ENCODE assay signal across 15 cellular contexts in genomic region chr14:94145902-94146527, GRCh38. TPM values are rescaled to one million over a fixed set of nuclear protein-coding genes. Genes with fewer than 3 reads are reported as not detected.
A peak's percentile ranks its signal among the peaks of the same experiment; 100 is the strongest.
DNase-seq lines count a peak whose midpoint lies in the region; ATAC-seq and TF ChIP-seq lines count a peak whose summit lies in the region.
"Had no signal": no experiment of that assay in that cellular context is flagged by ENCODE, and none has a peak within 500 bp of the region (broad histone marks: within the 10 kb centered on the region; RNA-seq: fewer than 3 reads in every experiment).

No MANE protein-coding gene starts in this region.

- H2AFZ ChIP-seq in SU-DHL-6 (ENCODE audit: low read depth, low read length, severe bottlenecking), result peak overlapping the region; percentile 66

- no peaks in the 10 kb centered on the region for H3K9me3 ChIP-seq in SU-DHL-6 (ENCODE audit: insufficient read depth, low read length)
- H3K9me3 ChIP-seq in right cardiac atrium (ENCODE audit: control insufficient read depth, low read length), result no peaks in the 10 kb centered on the region
- H3K9me3 ChIP-seq: esophagus squamous epithelium, MG63 had no signal

- H3K27me3 ChIP-seq in SU-DHL-6 (ENCODE audit: low read length) (no peaks in the 10 kb centered on the region), right cardiac atrium (ENCODE audit: control insufficient read depth, insufficient read depth) (no peaks in the 10 kb centered on the region)
- H3K27me3 ChIP-seq: esophagus squamous epithelium, MG63 had no signal

- no peak overlapping the region for H3K9ac ChIP-seq in SU-DHL-6 (ENCODE audit: low read length)

- no peaks in the 10 kb centered on the region for H3F3A ChIP-seq in SU-DHL-6 (ENCODE audit: insufficient read depth)

- no peak overlapping the region for H3K27ac ChIP-seq in SU-DHL-6 (ENCODE audit: low read depth, low read length)
- H3K27ac ChIP-seq in right cardiac atrium (ENCODE audit: low read length), result no peak overlapping the region
- H3K27ac ChIP-seq: esophagus squamous epithelium had no signal

- 84% methylated on average over 6 of the region's 6 CpGs for WGBS in right cardiac atrium

- H3K4me1 ChIP-seq in right cardiac atrium (ENCODE audit: control insufficient read depth, insufficient read depth, low read length), result no peaks in the 10 kb centered on the region
- H3K4me1 ChIP-seq: esophagus squamous epithelium had no signal

- peaks cover 24% of the 10 kb centered on the region for H3K4me1 Mint-ChIP-seq in stimulated activated naive CD8-positive, alpha-beta T cell treated with anti-CD3 and anti-CD28 coated beads, Interleukin-15, amount 100 ng/mL, for 72 hours

- no peaks in the 10 kb centered on the region for H3K36me3 ChIP-seq in SU-DHL-6 (ENCODE audit: low read length)
- H3K36me3 ChIP-seq: esophagus squamous epithelium, MG63 had no signal

- H3K4me3 ChIP-seq in SU-DHL-6 (ENCODE audit: insufficient read depth, low read length, poor library complexity, severe bottlenecking) (no peak overlapping the region), right cardiac atrium (ENCODE audit: low read length) (no peak overlapping the region)
- H3K4me3 ChIP-seq: esophagus squamous epithelium, MG63 had no signal

- no peaks in the 10 kb centered on the region for H3K9me2 ChIP-seq in SU-DHL-6 (replicated peaks; ENCODE audit: insufficient read depth, low read length)

- H3K4me2 ChIP-seq in SU-DHL-6 (ENCODE audit: low read depth, low read length, poor library complexity, severe bottlenecking), result no peak overlapping the region

- H4K20me1 ChIP-seq in SU-DHL-6 (ENCODE audit: low read depth, low read length), result no peaks in the 10 kb centered on the region

- H3K79me2 ChIP-seq in SU-DHL-6 (ENCODE audit: insufficient read depth, low read length), result no peaks in the 10 kb centered on the region

- no peak overlapping the region for H3K4me3 Mint-ChIP-seq in stimulated activated naive CD8-positive, alpha-beta T cell treated with anti-CD3 and anti-CD28 coated beads, Interleukin-15, amount 100 ng/mL, for 72 hours
- H3K4me3 Mint-ChIP-seq: activated T-cell treated with anti-CD3 and anti-CD28 coated beads, Interleukin-2, amount 50 U/mL, for 24 hours had no signal

- no peak overlapping the region for H3K27ac Mint-ChIP-seq in stimulated activated naive CD8-positive, alpha-beta T cell treated with anti-CD3 and anti-CD28 coated beads, Interleukin-15, amount 100 ng/mL, for 72 hours
- H3K27ac Mint-ChIP-seq: activated T-cell treated with anti-CD3 and anti-CD28 coated beads, Interleukin-2, amount 50 U/mL, for 24 hours had no signal

- no peaks in the 10 kb centered on the region for H3K27me3 Mint-ChIP-seq in stimulated activated naive CD8-positive, alpha-beta T cell treated with anti-CD3 and anti-CD28 coated beads, Interleukin-15, amount 100 ng/mL, for 72 hours

- TF ChIP-seq CTCF in SU-DHL-6 (IDR thresholded peaks at IDR 0.05; ENCODE audit: insufficient read depth, low read length, poor library complexity, severe bottlenecking), result no peak

- DNase-seq in stimulated activated naive CD8-positive, alpha-beta T cell treated with anti-CD3 and anti-CD28 coated beads, Interleukin-15, amount 100 ng/mL, for 72 hours, result no peak
- DNase-seq in stimulated activated naive CD8-positive, alpha-beta T cell treated with anti-CD3 and anti-CD28 coated beads, Interleukin-15, Interleukin-2, amounts not matched to agents 100 U/mL and 50 U/mL, for 24 hours, result no peak
- DNase-seq in NCI-H2029 (lab: John Stamatoyannopoulos, UW) (peak; percentile 62), GOT3 (lab: John Stamatoyannopoulos, UW) (no peak), right cardiac atrium (no peak)
- no peak for DNase-seq in activated CD4-positive, CD25-positive, alpha-beta regulatory T cell treated with anti-CD3 and anti-CD28 coated beads, Interleukin-2, amount 50 U/mL, for 72 hours
- DNase-seq: activated CD4-positive, CD25-positive, alpha-beta regulatory T cell; activated T-cell treated with anti-CD3 and anti-CD28 coated beads, Interleukin-2, amount 50 U/mL, for 24 hours; esophagus squamous epithelium; hippocampal formation; MG63; stimulated activated CD4-positive, alpha-beta T cell treated with anti-CD3 and anti-CD28 coated beads, Interleukin-2, amount 100 ng/mL, for 48 hours had no signal

- no peaks in the 10 kb centered on the region for H3K9me3 Mint-ChIP-seq in stimulated activated naive CD8-positive, alpha-beta T cell treated with anti-CD3 and anti-CD28 coated beads, Interleukin-15, amount 100 ng/mL, for 72 hours
- H3K9me3 Mint-ChIP-seq: activated T-cell treated with anti-CD3 and anti-CD28 coated beads, Interleukin-2, amount 50 U/mL, for 24 hours had no signal

- intact Hi-C loops in right cardiac atrium (cut with DNase I), result no loop called here

- ATAC-seq in stimulated activated naive CD8-positive, alpha-beta T cell treated with anti-CD3 and anti-CD28 coated beads, Interleukin-15, amount 100 ng/mL, for 72 hours, result peak; percentile 33
- no peak for ATAC-seq in stimulated activated naive CD8-positive, alpha-beta T cell treated with anti-CD3 and anti-CD28 coated beads, Interleukin-15, Interleukin-2, amounts not matched to agents 100 U/mL and 50 U/mL, for 24 hours
- ATAC-seq in HG02884 (IDR thresholded peaks at IDR 0.05; ENCODE audit: unreplicated experiment) (no peak), right cardiac atrium (no peak)

RNA-seq across cellular contexts. Expression of gene IFI27L2, which starts 16.6 kb away (rescaled TPM):
- total RNA-seq in right cardiac atrium, result 10 to 100 TPM; 63.3 to 88.4 (median 65.5) TPM
- 104 TPM for polyA plus RNA-seq in right cardiac atrium

RNA-seq across cellular contexts. Expression of gene PPP4R4, which starts 28.1 kb away (rescaled TPM):
- under 1 TPM; 0.41 to 0.74 (median 0.48) TPM for total RNA-seq in right cardiac atrium
- 0.27 TPM for polyA plus RNA-seq in right cardiac atrium

RNA-seq across cellular contexts. Expression of gene IFI27, which starts 35.5 kb away (rescaled TPM):
- total RNA-seq in right cardiac atrium, result 100 to 1,000 TPM in 2 of 4 donors, 10 to 100 TPM in 2; 70.0 to 289 (median 127) TPM
- polyA plus RNA-seq in right cardiac atrium, result 298 TPM
- total RNA-seq: G401 had no signal
